9 cellular contexts compared by ENCODE assay signal in genomic region chr1:46617108-46617694, GRCh38. TPM values are rescaled to one million over a fixed set of nuclear protein-coding genes. Genes with fewer than 3 reads are reported as not detected.
A peak's percentile ranks its signal among the peaks of the same experiment; 100 is the strongest.
DNase-seq lines count a peak whose midpoint lies in the region; ATAC-seq and TF ChIP-seq lines count a peak whose summit lies in the region.
"Had no signal": no experiment of that assay in that cellular context is flagged by ENCODE, and none has a peak within 500 bp of the region (broad histone marks: within the 10 kb centered on the region; RNA-seq: fewer than 3 reads in every experiment).

No MANE protein-coding gene starts in this region.

- H3K36me3 Mint-ChIP-seq in GM23338 (ENCODE audit: low read depth): no peaks in the 10 kb centered on the region; the same call in 2 of the 3 replicates
- peaks cover 11% of the 10 kb centered on the region for H3K36me3 Mint-ChIP-seq in activated CD8-positive, alpha-beta T cell treated with anti-CD3 and anti-CD28 coated beads, Interleukin-2, amount 10 ng/mL, durations not matched to agents 7 days and 5 days (ENCODE audit: low read depth)

- peaks cover 47% of the 10 kb centered on the region for H3K4me1 Mint-ChIP-seq in GM23338
- peaks cover 64% of the 10 kb centered on the region for H3K4me1 Mint-ChIP-seq in activated CD8-positive, alpha-beta T cell treated with anti-CD3 and anti-CD28 coated beads, Interleukin-2, amount 10 ng/mL, durations not matched to agents 7 days and 5 days (ENCODE audit: low read depth)

- H3K27ac ChIP-seq in GM23338 (ENCODE audit: low read depth) (no peak overlapping the region), right cardiac atrium (ENCODE audit: low read length) (peak overlapping the region; percentile 84), skeletal muscle tissue (ENCODE audit: low read depth, low read length) (peak overlapping the region; percentile 90)

- ATAC-seq in GM23338 (peak; percentile 3), right cardiac atrium (peak; percentile 44 to 53)
- ATAC-seq in activated CD8-positive, alpha-beta T cell treated with anti-CD3 and anti-CD28 coated beads, Interleukin-2, amount 10 ng/mL, durations not matched to agents 7 days and 5 days: no peak

- H3F3A ChIP-seq in GM23338 (replicated peaks; ENCODE audit: low read depth): no peaks in the 10 kb centered on the region

- H4K20me1 ChIP-seq in GM23338 (replicated peaks; ENCODE audit: insufficient read depth): no peaks in the 10 kb centered on the region

- no peak overlapping the region for H3K27ac Mint-ChIP-seq in GM23338
- peak overlapping the region; percentile 69 for H3K27ac Mint-ChIP-seq in activated CD8-positive, alpha-beta T cell treated with anti-CD3 and anti-CD28 coated beads, Interleukin-2, amount 10 ng/mL, durations not matched to agents 7 days and 5 days

- 30% methylated on average over 9 of the region's 9 CpGs for WGBS in right cardiac atrium

- H3K9me3 ChIP-seq in right cardiac atrium (ENCODE audit: control insufficient read depth, low read length) (no peaks in the 10 kb centered on the region), skeletal muscle tissue (ENCODE audit: control insufficient read depth in 3 of 3, low read length in 3 of 3) (no peaks in the 10 kb centered on the region)

- no peaks in the 10 kb centered on the region for H3K9me3 Mint-ChIP-seq in GM23338
- no peaks in the 10 kb centered on the region for H3K9me3 Mint-ChIP-seq in activated CD8-positive, alpha-beta T cell treated with anti-CD3 and anti-CD28 coated beads, Interleukin-2, amount 10 ng/mL, durations not matched to agents 7 days and 5 days (ENCODE audit: insufficient read depth)

- H3K4me2 ChIP-seq in GM23338: peak overlapping the region; percentile 94

- peak overlapping the region; percentile 94 for H2AFZ ChIP-seq in GM23338

- TF ChIP-seq CTCF in GM23338 (conservative IDR thresholded peaks at IDR 0.05; ENCODE audit: low read depth in 2 of 2) (no peak), GM20000 (IDR thresholded peaks at IDR 0.05; ENCODE audit: extremely low read depth, missing control alignments) (no peak)

- peak overlapping the region; percentile 89 to 96 (median 90) for H3K9ac ChIP-seq in skeletal muscle tissue (ENCODE audit: low read depth in 1 of 3, low read length in 3 of 3)

- peak overlapping the region; percentile 85 for H3K4me3 Mint-ChIP-seq in GM23338
- H3K4me3 Mint-ChIP-seq in activated CD8-positive, alpha-beta T cell treated with anti-CD3 and anti-CD28 coated beads, Interleukin-2, amount 10 ng/mL, durations not matched to agents 7 days and 5 days: peak overlapping the region; percentile 92

- no peaks in the 10 kb centered on the region for H3K36me3 ChIP-seq in GM23338 (ENCODE audit: insufficient read depth)
- peaks cover 0 to 3% (median 3%) of the 10 kb centered on the region in 3 donors for H3K36me3 ChIP-seq in skeletal muscle tissue (ENCODE audit: control insufficient read depth in 3 of 3, insufficient read depth in 3 of 3, low read length in 3 of 3)

- CTCF ChIA-PET in activated CD8-positive, alpha-beta T cell treated with anti-CD3 and anti-CD28 coated beads, Interleukin-2, amount 10 ng/mL, durations not matched to agents 7 days and 5 days (lab: Charles Lee): interaction anchor here (1.0 to 2.8 kb wide), 5 partner anchors 13 to 108 kb away, joined by 4 to 19 read pairs (median 8); partner anchors contain the start of genes ATPAF1 and MKNK1

- no peaks in the 10 kb centered on the region for H3K79me2 ChIP-seq in GM23338 (replicated peaks; ENCODE audit: insufficient read depth)

- peaks cover 22% of the 10 kb centered on the region for H3K27me3 Mint-ChIP-seq in GM23338 (ENCODE audit: insufficient read depth, low read depth, poor library complexity)
- H3K27me3 Mint-ChIP-seq in activated CD8-positive, alpha-beta T cell treated with anti-CD3 and anti-CD28 coated beads, Interleukin-2, amount 10 ng/mL, durations not matched to agents 7 days and 5 days (ENCODE audit: low read depth): no peaks in the 10 kb centered on the region

- POLR2A ChIA-PET in activated CD8-positive, alpha-beta T cell treated with anti-CD3 and anti-CD28 coated beads, Interleukin-2, amount 10 ng/mL, durations not matched to agents 7 days and 5 days (lab: Charles Lee): interaction anchor here (0.6 to 6.7 kb wide), 2 partner anchors 13 to 103 kb away, joined by 3 to 79 read pairs; partner anchors contain the start of gene MKNK1

- H3K4me1 ChIP-seq in GM23338 (ENCODE audit: insufficient read depth) (peaks cover 34% of the 10 kb centered on the region), right cardiac atrium (ENCODE audit: control insufficient read depth, insufficient read depth, low read length) (peaks cover 10% of the 10 kb centered on the region), skeletal muscle tissue (ENCODE audit: control insufficient read depth in 3 of 3, insufficient read depth in 3 of 3, low read length in 3 of 3) (peaks cover 41 to 46% (median 44%) of the 10 kb centered on the region in 3 donors)

- H3K4me3 ChIP-seq in GM23338 (peak overlapping the region; percentile 85), right cardiac atrium (ENCODE audit: low read length) (peak overlapping the region; percentile 75), skeletal muscle tissue (ENCODE audit: low read length in 3 of 3) (peak overlapping the region; percentile 85 to 94 (median 89))

- H3K9me2 ChIP-seq in GM23338 (ENCODE audit: insufficient read depth): no peaks in the 10 kb centered on the region

- DNase-seq in GM23338 (ENCODE audit: low spot score) (no peak), right cardiac atrium (no peak), RPMI8226 (no peak), GM20000 (ENCODE audit: low spot score) (no peak), SKM-1 (lab: John Stamatoyannopoulos, UW; ENCODE audit: unreplicated experiment) (no peak), SIG-M5 (lab: John Stamatoyannopoulos, UW) (no peak)
- no peak for DNase-seq in activated CD8-positive, alpha-beta T cell treated with anti-CD3 and anti-CD28 coated beads, Interleukin-2, amount 10 ng/mL, durations not matched to agents 7 days and 5 days

- H3K27me3 ChIP-seq in GM23338 (ENCODE audit: insufficient read depth) (peaks cover 20% of the 10 kb centered on the region), right cardiac atrium (ENCODE audit: control insufficient read depth, insufficient read depth) (no peaks in the 10 kb centered on the region), skeletal muscle tissue (ENCODE audit: control insufficient read depth in 3 of 3, insufficient read depth in 3 of 3, low read length in 3 of 3) (no peaks in the 10 kb centered on the region)

- intact Hi-C loops in right cardiac atrium (cut with DNase I): loop anchor here in 1 of 4 donors (5.0 kb wide), 1 partner anchor 105 kb away; no protein-coding TSS in a partner anchor

TF ChIP-seq in GM23338, 12 proteins besides CTCF, POLR2A, EP300 and RAD21 (continues in another document):
- no peak for TF ChIP-seq NANOG (IDR thresholded peaks at IDR 0.05; ENCODE audit: borderline replicate concordance)

RNA-seq across cellular contexts. Expression of gene MOB3C, which starts 0.6 kb away (rescaled TPM):
- total RNA-seq in GM23338 (2014; rRNA removed; shearing (Covaris generic)): 6.2 and 6.3 TPM in 2 replicates
- polyA plus RNA-seq in GM23338 (2016; fragmentation: Nextera tagmentation; extraction: Ambion mirVana) (0.78 and 1.1 TPM in 2 replicates), right cardiac atrium (10.3 TPM)
- 10 to 100 TPM; 20.1 to 20.9 TPM for total RNA-seq in activated CD8-positive, alpha-beta T cell treated with anti-CD3 and anti-CD28 coated beads, Interleukin-2, amount 10 ng/mL, durations not matched to agents 7 days and 5 days
- total RNA-seq in right cardiac atrium (10 to 100 TPM; 14.1 to 20.9 (median 16.5) TPM), skeletal muscle tissue (14.1 TPM)

RNA-seq across cellular contexts. Expression of gene MKNK1, which starts 13.1 kb away (rescaled TPM):
- total RNA-seq in GM23338 (2014; rRNA removed; shearing (Covaris generic)): 9.7 and 11.8 TPM in 2 replicates
- polyA plus RNA-seq in GM23338 (2016; fragmentation: Nextera tagmentation; extraction: Ambion mirVana) (15.3 and 20.5 TPM in 2 replicates), right cardiac atrium (27.8 TPM)
- total RNA-seq in activated CD8-positive, alpha-beta T cell treated with anti-CD3 and anti-CD28 coated beads, Interleukin-2, amount 10 ng/mL, durations not matched to agents 7 days and 5 days: 10 to 100 TPM; 68.9 to 72.3 TPM
- total RNA-seq in right cardiac atrium (10 to 100 TPM; 40.2 to 46.9 (median 43.4) TPM), skeletal muscle tissue (20.4 TPM)

RNA-seq across cellular contexts. Expression of gene ATPAF1, which starts 51.0 kb away (rescaled TPM):
- total RNA-seq in GM23338 (2014; rRNA removed; shearing (Covaris generic)): 45.9 and 67.6 TPM in 2 replicates
- polyA plus RNA-seq in GM23338 (2016; fragmentation: Nextera tagmentation; extraction: Ambion mirVana) (35.9 and 41.2 TPM in 2 replicates), right cardiac atrium (218 TPM)
- 10 to 100 TPM; 47.4 to 55.0 TPM for total RNA-seq in activated CD8-positive, alpha-beta T cell treated with anti-CD3 and anti-CD28 coated beads, Interleukin-2, amount 10 ng/mL, durations not matched to agents 7 days and 5 days
- total RNA-seq in right cardiac atrium (100 to 1,000 TPM; 144 to 181 (median 166) TPM), skeletal muscle tissue (50.1 TPM)

RNA-seq across cellular contexts. Expression of gene TEX38, which starts 54.5 kb away (rescaled TPM):
- total RNA-seq in GM23338 (2014; rRNA removed; shearing (Covaris generic)): not detected in 2 replicates
- polyA plus RNA-seq in GM23338 (2016; fragmentation: Nextera tagmentation; extraction: Ambion mirVana) (0.37 TPM in 1 of 2 replicates, not detected in the other), right cardiac atrium (0.14 TPM)
- not detected for total RNA-seq in activated CD8-positive, alpha-beta T cell treated with anti-CD3 and anti-CD28 coated beads, Interleukin-2, amount 10 ng/mL, durations not matched to agents 7 days and 5 days
- total RNA-seq in right cardiac atrium (not detected), skeletal muscle tissue (not detected)
- total RNA-seq: M059J had no signal
